In the genomic region with DNA sequence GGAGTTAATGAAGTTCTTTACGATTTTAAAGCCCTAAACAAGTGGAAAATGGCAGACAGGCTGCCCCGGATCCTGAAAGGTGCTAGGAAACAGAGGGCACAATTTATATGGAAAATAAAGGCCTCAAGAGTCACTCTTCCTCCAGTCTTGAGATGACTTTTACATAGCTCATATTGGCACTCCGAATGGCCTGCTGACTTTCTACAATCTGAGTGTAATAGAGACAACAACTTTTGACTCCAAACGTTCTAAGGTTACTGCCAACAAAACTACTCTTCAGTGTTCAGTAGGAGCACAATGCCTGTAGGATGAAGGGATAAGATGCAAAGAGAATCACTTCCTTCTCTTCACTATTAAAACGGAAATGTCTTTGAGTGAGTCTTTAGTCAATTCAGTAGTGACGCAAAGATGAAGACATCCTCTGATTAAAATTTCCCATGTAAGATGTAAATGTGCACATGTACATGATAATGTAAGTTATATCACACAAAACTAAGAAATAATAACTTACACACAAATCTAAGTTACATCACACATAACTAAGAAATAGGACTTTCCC, we compare ENCODE assay signal across 16 cellular contexts. TPM values are rescaled to one million over a fixed set of nuclear protein-coding genes. Genes with fewer than 3 reads are reported as not detected.
A peak's percentile ranks its signal among the peaks of the same experiment; 100 is the strongest.
DNase-seq lines count a peak whose midpoint lies in the region; ATAC-seq, FAIRE-seq and TF ChIP-seq lines count a peak whose summit lies in the region.
"Had no signal": no experiment of that assay in that cellular context is flagged by ENCODE, and none has a peak within 500 bp of the region (broad histone marks: within the 10 kb centered on the region; RNA-seq: fewer than 3 reads in every experiment).

No MANE protein-coding gene starts in this region.

- H4K20me1 ChIP-seq in H1 (replicated peaks in 1 of 2; ENCODE audit: control insufficient read depth in 1 of 2, insufficient read depth in 2 of 2, low read length in 2 of 2) = no peaks in the 10 kb centered on the region

- no peaks in the 10 kb centered on the region for H3K23me2 ChIP-seq in H1 (ENCODE audit: low read depth, low read length)

- H2BK15ac ChIP-seq in H1 (ENCODE audit: low read length) = no peak overlapping the region

- POLR2A ChIA-PET in Panc1 (lab: Charles Lee) (no interaction called here), H1 (lab: Charles Lee; ENCODE audit: partially characterized antibody) (no interaction called here)

- ATAC-seq in Panc1 (no peak), gastrocnemius medialis (peak; percentile 24 to 67)

- in situ Hi-C loops in Panc1 (cut with HindIII; ENCODE audit: low pct_unique_long_range_greater_than_20kb, low sequenced_read_pairs) (no loop called here), gastrocnemius medialis (cut with MboI; ENCODE audit: low sequenced_read_pairs in 4 of 4) (no loop called here)

- no peak overlapping the region for H4K8ac ChIP-seq in H1 (ENCODE audit: extremely low read depth, insufficient read depth, low read length)

- H2AK5ac ChIP-seq in H1 (ENCODE audit: low read depth, low read length) = no peak overlapping the region

- no TSS peak for BruUV-seq in Panc1 (replicated peaks; lab: Mats Ljungman, UMichigan)

- no peak overlapping the region for H3K14ac ChIP-seq in H1 (ENCODE audit: insufficient read length)

- TF ChIP-seq CTCF in Panc1 (IDR thresholded peaks at IDR 0.05) = no peak
- TF ChIP-seq CTCF in H1 (IDR thresholded peaks at IDR 0.05; ENCODE audit: control extremely low read depth in 1 of 3, insufficient read depth in 1 of 3, low read depth in 1 of 3, low read length in 3 of 3) = no peak
- no peak for TF ChIP-seq CTCF in gastrocnemius medialis (IDR thresholded peaks at IDR 0.05 in 4 of 5, conservative IDR thresholded peaks at IDR 0.05 in 1 of 5)
- no peak for TF ChIP-seq CTCF in left ventricle myocardium inferior (IDR thresholded peaks at IDR 0.05; ENCODE audit: borderline replicate concordance)

- H2AFZ ChIP-seq in H1 (ENCODE audit: low read length) = 0 out of 2 replicates have a peak overlapping the region, but pooled peaks have one; percentile 65

- H2BK5ac ChIP-seq in H1 (ENCODE audit: low read depth, low read length) = no peak overlapping the region

- TF ChIP-seq POLR2A in H54 (IDR thresholded peaks at IDR 0.05; ENCODE audit: low read depth, low read length) = no peak
- TF ChIP-seq POLR2A in H1 (IDR thresholded peaks at IDR 0.05; ENCODE audit: control extremely low read depth in 1 of 2, low read depth in 2 of 2, low read length in 2 of 2) = no peak
- TF ChIP-seq POLR2A in gastrocnemius medialis (IDR thresholded peaks at IDR 0.05) = no peak

- no peak overlapping the region for H2BK120ac ChIP-seq in H1 (replicated peaks; ENCODE audit: low read depth, low read length)

- CTCF ChIA-PET in Panc1 (lab: Charles Lee) = no interaction called here
- CTCF ChIA-PET in H1 (lab: Charles Lee; ENCODE audit: partially characterized antibody) = interaction anchor here (0.9 kb wide), 1 partner anchor 15 kb away, joined by 3 read pairs; no protein-coding TSS in a partner anchor

- no peak overlapping the region for H3K56ac ChIP-seq in H1 (replicated peaks; ENCODE audit: insufficient read length, low read depth, low read length)

- H3K23ac ChIP-seq in H1 (ENCODE audit: insufficient read length) = no peak overlapping the region

- H3K36me3 ChIP-seq in Panc1 (ENCODE audit: control insufficient read depth, insufficient read depth, low read length) (no peaks in the 10 kb centered on the region), H1 (ENCODE audit: control insufficient read depth in 2 of 4, insufficient read depth in 4 of 4, low read length in 3 of 4) (no peaks in the 10 kb centered on the region), gastrocnemius medialis (no peaks in the 10 kb centered on the region), left ventricle myocardium inferior (no peaks in the 10 kb centered on the region)

- 88% methylated on average over 6 of the region's 6 CpGs; no CpG with 5 or more reads in 1 of the 2 experiments for WGBS in H1 (ENCODE audit: extremely low coverage in 1 of 2, insufficient coverage in 1 of 2, insufficient read length in 1 of 2, insufficient replicate concordance in 2 of 2, low coverage in 1 of 2, low lambda C conversion rate in 2 of 2, missing lambda C conversion rate in 1 of 2), 2 experiments

- H3K27ac ChIP-seq in Panc1 (ENCODE audit: low read length) = peak overlapping the region; percentile 63; the same call in 1 of the 2 replicates
- no peak overlapping the region for H3K27ac ChIP-seq in H1 (ENCODE audit: low read depth, low read length)
- peak overlapping the region in 2 of 4 donors; percentile 53 for H3K27ac ChIP-seq in gastrocnemius medialis
- no peak overlapping the region for H3K27ac ChIP-seq in left ventricle myocardium inferior (replicated peaks)

- no peak overlapping the region for H4K5ac ChIP-seq in H1 (ENCODE audit: insufficient read length, low read depth, low read length)

- no peak overlapping the region for H4K91ac ChIP-seq in H1 (replicated peaks; ENCODE audit: insufficient read length, low read length)

- H3K27me3 ChIP-seq in Panc1 (ENCODE audit: control insufficient read depth, insufficient read depth, low read length) (no peaks in the 10 kb centered on the region), H1 (replicated peaks in 1 of 4; ENCODE audit: control insufficient read depth in 3 of 4, extremely low read depth in 1 of 4, insufficient read depth in 3 of 4, low read length in 3 of 4) (no peaks in the 10 kb centered on the region), gastrocnemius medialis (no peaks in the 10 kb centered on the region), left ventricle myocardium inferior (ENCODE audit: low read depth) (no peaks in the 10 kb centered on the region)

- FAIRE-seq in H54 (lab: Jason Lieb, UNC) (peak; percentile 78), H1 (lab: Jason Lieb, UNC) (no peak)
- FAIRE-seq: GM18507, RCC 7860 had no signal

- no peak overlapping the region for H2BK20ac ChIP-seq in H1 (ENCODE audit: low read length)

- DNase-seq in H54 (ENCODE audit: insufficient read length, low spot score) = no peak
- no peak for DNase-seq in Panc1 (ENCODE audit: low read depth, low spot score)
- DNase-seq in H1 (ENCODE audit: low read depth in 1 of 2, low spot score in 2 of 2) = no peak
- DNase-seq in gastrocnemius medialis = no peak
- DNase-seq in activated gamma-delta T cell treated with Interleukin-2 at 50 U/mL for 16 hours = no peak
- no peak for DNase-seq in left ventricle myocardium inferior
- DNase-seq in occipital lobe (lab: John Stamatoyannopoulos, UW) = no peak
- DNase-seq: AML-193, DMS53, NCI-H1694, NCI-H446, NCI-H774, SHP77 treated with DMSO at 0.1 percent for 48 hours had no signal

- H3K4ac ChIP-seq in H1 (replicated peaks; ENCODE audit: insufficient read length, low read depth, low read length) = no peak overlapping the region

- H3K79me1 ChIP-seq in H1 (ENCODE audit: low read depth, low read length) = no peaks in the 10 kb centered on the region

- H3K9me3 ChIP-seq in Panc1 (ENCODE audit: control insufficient read depth, insufficient read depth, low read depth, low read length) (no peaks in the 10 kb centered on the region), H1 (ENCODE audit: insufficient read depth in 2 of 2, low read depth in 1 of 2, low read length in 1 of 2) (no peaks in the 10 kb centered on the region), gastrocnemius medialis (no peaks in the 10 kb centered on the region), left ventricle myocardium inferior (replicated peaks) (no peaks in the 10 kb centered on the region)

- peaks cover 12% of the 10 kb centered on the region for H3K4me1 ChIP-seq in Panc1 (ENCODE audit: control insufficient read depth, insufficient read depth, low read length)
- no peaks in the 10 kb centered on the region for H3K4me1 ChIP-seq in H1 (replicated peaks in 1 of 4; ENCODE audit: control insufficient read depth in 3 of 4, insufficient read depth in 4 of 4, low read length in 3 of 4)
- H3K4me1 ChIP-seq in gastrocnemius medialis = no peaks in the 10 kb centered on the region
- no peaks in the 10 kb centered on the region for H3K4me1 ChIP-seq in left ventricle myocardium inferior

- H2BK12ac ChIP-seq in H1 (ENCODE audit: low read depth, low read length) = no peak overlapping the region

- H3K4me2 ChIP-seq in H1 (ENCODE audit: insufficient read depth in 1 of 2, low read depth in 2 of 2, low read length in 2 of 2) = no peak overlapping the region

- no peak overlapping the region for H3K18ac ChIP-seq in H1 (ENCODE audit: extremely low read depth, low read length)

- no peak for TF ChIP-seq RAD21 in H1 (IDR thresholded peaks at IDR 0.05 in 1 of 2, conservative IDR thresholded peaks at IDR 0.05 in 1 of 2; ENCODE audit: low read depth in 2 of 2, low read length in 2 of 2)

- H3K4me3 ChIP-seq in Panc1 (ENCODE audit: low read depth in 2 of 2, low read length in 2 of 2) (no peak overlapping the region), H1 (ENCODE audit: extremely low read depth in 1 of 4, insufficient read depth in 2 of 4, low read depth in 3 of 4, low read length in 4 of 4) (no peak overlapping the region), gastrocnemius medialis (no peak overlapping the region), left ventricle myocardium inferior (no peak overlapping the region)

- no peaks in the 10 kb centered on the region for H3K79me2 ChIP-seq in H1 (ENCODE audit: control insufficient read depth in 1 of 2, insufficient read depth in 2 of 2, low read length in 2 of 2)

- intact Hi-C loops in Panc1 (cut with micrococcal nuclease; ENCODE audit: unreplicated experiment) = no loop called here
- intact Hi-C loops in gastrocnemius medialis (cut with DNase I; ENCODE audit: low total_unique reads) = no loop called here
- intact Hi-C loops in left ventricle myocardium inferior (cut with micrococcal nuclease) = no loop called here

- H3K9ac ChIP-seq in H1 (replicated peaks in 1 of 4; ENCODE audit: extremely low read depth in 1 of 4, low read depth in 3 of 4, low read length in 3 of 4) = no peak overlapping the region

- TF ChIP-seq EP300 in H1 (IDR thresholded peaks at IDR 0.05; ENCODE audit: borderline replicate concordance in 1 of 2, low read depth in 2 of 2, low read length in 2 of 2) = no peak

TF ChIP-seq in H1, 55 proteins besides CTCF, POLR2A, EP300 and RAD21 (continues in another document):
- TF ChIP-seq SP4 (IDR thresholded peaks at IDR 0.05; ENCODE audit: low read length) (no peak), CHD2 (IDR thresholded peaks at IDR 0.05; ENCODE audit: low read length) (no peak)

RNA-seq across cellular contexts. Expression of a gene that starts 40.5 kb away (rescaled TPM):
- total RNA-seq in Panc1 (2021; ENCODE audit: unreplicated experiment) (15.7 TPM), gastrocnemius medialis (1 to 10 TPM; 1.1 to 2.9 (median 2.3) TPM), left ventricle myocardium inferior (7.5 TPM), occipital lobe (0.94 TPM)
- 7.1 TPM for polyA plus RNA-seq in Panc1 (2012; ENCODE audit: insufficient read length)
- total RNA-seq in H1 (2021; fragmentation: NEBNext Ultra II Directional; extraction: Animal tissue kit (Norgen Biotek cat#: 25700)) = 0.96 and 1.4 TPM in 2 replicates
- 0.38 and 0.53 TPM in 2 replicates for polyA plus RNA-seq in H1 (2011; rRNA removed)
- 0.63 TPM for polyA plus RNA-seq in H1 (2011; cell fraction: cytosol; rRNA removed)
- 0.53 TPM for polyA plus RNA-seq in H1 (2011; cell fraction: nucleus; rRNA removed)
- 0.46 to 1.0 TPM (median 0.88 TPM) in 4 replicates for polyA plus RNA-seq in H1 (2012, experiment 1 of 2)
- polyA plus RNA-seq in H1 (2012, experiment 2 of 2) = 1.0 TPM
- polyA plus RNA-seq in H1 (2013, experiment 1 of 2) = 0.97 TPM
- polyA plus RNA-seq in H1 (2013, experiment 2 of 2) = 1.5 TPM
- polyA minus RNA-seq in H1 (2011; rRNA and poly(A)+ RNA removed) = 0.37 and 0.66 TPM in 2 replicates
- polyA minus RNA-seq in H1 (2011; cell fraction: cytosol; rRNA and poly(A)+ RNA removed) = 1.1 TPM
- polyA minus RNA-seq in H1 (2011; cell fraction: nucleus; rRNA and poly(A)+ RNA removed) = 0.60 TPM
- total RNA-seq: A673 had no signal
